In genomic region chr2:218322756-218323525, GRCh38 we compare ENCODE assay signal across 8 cellular contexts. TPM values are rescaled to one million over a fixed set of nuclear protein-coding genes. Genes with fewer than 3 reads are reported as not detected.
DNase-seq lines count a peak whose midpoint lies in the region; ATAC-seq and TF ChIP-seq lines count a peak whose summit lies in the region.

No MANE protein-coding gene starts in this region.

- no peaks in the 10 kb centered on the region for H3K27me3 ChIP-seq in kidney epithelial cell (ENCODE audit: control insufficient read depth, insufficient read depth, low read length)

- peak overlapping the region; percentile 84 for H3K27ac ChIP-seq in VCaP

- H3K36me3 ChIP-seq in kidney epithelial cell (ENCODE audit: control insufficient read depth, insufficient read depth, low read length): no peaks in the 10 kb centered on the region

- TF ChIP-seq CTCF in VCaP (conservative IDR thresholded peaks at IDR 0.05) (no peak), kidney epithelial cell (IDR thresholded peaks at IDR 0.05; ENCODE audit: insufficient read depth, low read length, poor library complexity, severe bottlenecking) (no peak)

- peak overlapping the region; percentile 60 for H3K4me3 ChIP-seq in kidney epithelial cell (ENCODE audit: low read depth, low read length)

- peak; percentile 74 for ATAC-seq in HG02981 (IDR thresholded peaks at IDR 0.05; ENCODE audit: unreplicated experiment)

- DNase-seq in SIG-M5 treated with dmso at 0.1 percent for 504 hours (lab: John Stamatoyannopoulos, UW; ENCODE audit: unreplicated experiment) (peak; percentile 80), SIG-M5 (lab: John Stamatoyannopoulos, UW) (no peak), NCI-H2107 (lab: John Stamatoyannopoulos, UW) (peak; percentile 36), cerebellar cortex (ENCODE audit: low spot score) (peak; percentile 79), kidney epithelial cell (ENCODE audit: low read depth) (peak; percentile 79)
- peak; percentile 44 for DNase-seq in stimulated activated CD4-positive, alpha-beta T cell treated with anti-CD3 and anti-CD28 coated beads, Interleukin-12 subunit alpha, Interleukin-12 subunit beta, amount 100 ng/mL, for 4 hours

RNA-seq across cellular contexts. Expression of gene TMBIM1, which starts 30.6 kb away (rescaled TPM):
- total RNA-seq in kidney epithelial cell: 155 and 160 TPM in 2 replicates

RNA-seq across cellular contexts. Expression of gene CATIP, which starts 33.7 kb away (rescaled TPM):
- total RNA-seq in kidney epithelial cell: not detected in 2 replicates

RNA-seq across cellular contexts. Expression of gene PNKD, which starts 52.6 kb away (rescaled TPM):
- 36.8 and 45.4 TPM in 2 replicates for total RNA-seq in kidney epithelial cell

RNA-seq across cellular contexts. Expression of gene AAMP, which starts 53.0 kb away (rescaled TPM):
- 173 and 174 TPM in 2 replicates for total RNA-seq in kidney epithelial cell

RNA-seq across cellular contexts. Expression of gene SLC11A1, which starts 59.1 kb away (rescaled TPM):
- total RNA-seq in kidney epithelial cell: 0.21 TPM in 1 of 2 replicates, not detected in the other
